ENCODE assay signal across 1 cellular context in genomic region chr22:46122511-46122971, GRCh38.
TF ChIP-seq lines count a peak whose summit lies in the region.

No MANE protein-coding gene starts in this region.

TF ChIP-seq in GM12878, 131 proteins besides CTCF, POLR2A, EP300 and RAD21 (continued from another document):
- TF ChIP-seq MLLT1 (IDR thresholded peaks at IDR 0.05) (no peak), ELK1 (IDR thresholded peaks at IDR 0.05; ENCODE audit: low read depth, low read length) (no peak), YBX1 (IDR thresholded peaks at IDR 0.05) (no peak), DPF2 (IDR thresholded peaks at IDR 0.05) (no peak)
TF ChIP-seq in GM12878: peak in this region for 8.
